8 cellular contexts compared by ENCODE assay signal in genomic region chr13:77026783-77027621, GRCh38. TPM values are rescaled to one million over a fixed set of nuclear protein-coding genes. Genes with fewer than 3 reads are reported as not detected.
DNase-seq lines count a peak whose midpoint lies in the region; ATAC-seq, FAIRE-seq and TF ChIP-seq lines count a peak whose summit lies in the region.

A gene with protein sequence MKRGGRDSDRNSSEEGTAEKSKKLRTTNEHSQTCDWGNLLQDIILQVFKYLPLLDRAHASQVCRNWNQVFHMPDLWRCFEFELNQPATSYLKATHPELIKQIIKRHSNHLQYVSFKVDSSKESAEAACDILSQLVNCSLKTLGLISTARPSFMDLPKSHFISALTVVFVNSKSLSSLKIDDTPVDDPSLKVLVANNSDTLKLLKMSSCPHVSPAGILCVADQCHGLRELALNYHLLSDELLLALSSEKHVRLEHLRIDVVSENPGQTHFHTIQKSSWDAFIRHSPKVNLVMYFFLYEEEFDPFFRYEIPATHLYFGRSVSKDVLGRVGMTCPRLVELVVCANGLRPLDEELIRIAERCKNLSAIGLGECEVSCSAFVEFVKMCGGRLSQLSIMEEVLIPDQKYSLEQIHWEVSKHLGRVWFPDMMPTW (minus strand): TSS chr13:77027159. CDS start chr13:77021860, 5,299 bp downstream.

- peak within 1 kb of the TSS; percentile 96 to 100 (median 100) for H3K27ac ChIP-seq in esophagus muscularis mucosa (replicated peaks in 1 of 4)

- peak within 1 kb of the TSS; percentile 92 for H3K27ac Mint-ChIP-seq in activated T-cell treated with anti-CD3 and anti-CD28 coated beads, Interleukin-2, amount 50 U/mL, for 72 hours

- peak within 1 kb of the TSS; percentile 97 to 98 for H3K4me3 Mint-ChIP-seq in activated T-cell treated with anti-CD3 and anti-CD28 coated beads, Interleukin-2, amount 50 U/mL, for 72 hours

- peaks cover 49% of the 10 kb centered on the region for H3K4me1 Mint-ChIP-seq in activated T-cell treated with anti-CD3 and anti-CD28 coated beads, Interleukin-2, amount 50 U/mL, for 72 hours (ENCODE audit: low read depth)

- TF ChIP-seq EP300 in esophagus muscularis mucosa (IDR thresholded peaks at IDR 0.05): no peak

- no peaks in the 10 kb centered on the region for H3K27me3 ChIP-seq in esophagus muscularis mucosa

- peaks cover 6 to 10% of the 10 kb centered on the region in 2 donors for H3K36me3 Mint-ChIP-seq in activated T-cell treated with anti-CD3 and anti-CD28 coated beads, Interleukin-2, amount 50 U/mL, for 72 hours (ENCODE audit: insufficient read depth in 2 of 2)

- DNase-seq in DMS53 treated with DMSO at 0.1 percent for 48 hours (lab: John Stamatoyannopoulos, UW; ENCODE audit: unreplicated experiment) (peak; percentile 39), RCC 7860 (ENCODE audit: low spot score) (peak; percentile 86), esophagus muscularis mucosa (ENCODE audit: extremely low spot score) (peak; percentile 93), myocyte (ENCODE audit: low read depth) (peak; percentile 85)
- DNase-seq in Jurkat, Clone E6-1 (ENCODE audit: low read depth, low spot score): peak; percentile 77
- DNase-seq in activated T-cell treated with anti-CD3 and anti-CD28 coated beads, Interleukin-2, amount 50 U/mL, for 72 hours: peak; percentile 83 to 85
- peak; percentile 47 to 74 for DNase-seq in stimulated activated CD8-positive, alpha-beta memory T cell treated with anti-CD3 and anti-CD28 coated beads, Interleukin-7, amount 100 ng/mL, for 4 hours (ENCODE audit: low read depth in 2 of 2)

- under 1% methylated on average over 18 of the region's 83 CpGs for WGBS in esophagus muscularis mucosa

- H3K9me3 ChIP-seq in esophagus muscularis mucosa: no peaks in the 10 kb centered on the region

- no peak for TF ChIP-seq CTCF in esophagus muscularis mucosa (IDR thresholded peaks at IDR 0.05)

- H3K36me3 ChIP-seq in esophagus muscularis mucosa: no peaks in the 10 kb centered on the region

- intact Hi-C loops in esophagus muscularis mucosa (cut with DNase I): loop anchor here (5.0 to 10.0 kb wide), 2 partner anchors 35 to 298 kb away; partner anchors contain the start of genes CLN5 and MYCBP2

- no peak for FAIRE-seq in RCC 7860 (lab: Jason Lieb, UNC)

- ATAC-seq in GM21717 (IDR thresholded peaks at IDR 0.05; ENCODE audit: unreplicated experiment): peak; percentile 67
- peak; percentile 70 to 72 for ATAC-seq in activated T-cell treated with anti-CD3 and anti-CD28 coated beads, Interleukin-2, amount 50 U/mL, for 72 hours (replicated peaks in 1 of 2)

- no peaks in the 10 kb centered on the region for H3K9me3 Mint-ChIP-seq in activated T-cell treated with anti-CD3 and anti-CD28 coated beads, Interleukin-2, amount 50 U/mL, for 72 hours

- TF ChIP-seq POLR2A in esophagus muscularis mucosa (IDR thresholded peaks at IDR 0.05; ENCODE audit: low read depth): peak; percentile 42

- H3K4me3 ChIP-seq in Jurkat, Clone E6-1 (ENCODE audit: low read length): peak within 1 kb of the TSS; percentile 74
- peak within 1 kb of the TSS; percentile 90 to 99 (median 97) for H3K4me3 ChIP-seq in esophagus muscularis mucosa

- H3K4me1 ChIP-seq in esophagus muscularis mucosa: peaks cover 44 to 50% (median 48%) of the 10 kb centered on the region in 4 donors

- H3K27me3 Mint-ChIP-seq in activated T-cell treated with anti-CD3 and anti-CD28 coated beads, Interleukin-2, amount 50 U/mL, for 72 hours (ENCODE audit: low read depth): peaks cover 6% of the 10 kb centered on the region

RNA-seq across cellular contexts. Expression of the gene that starts here (rescaled TPM):
- 14.6 TPM for polyA plus RNA-seq in Jurkat, Clone E6-1 (2012; ENCODE audit: insufficient read depth, insufficient read length)
- total RNA-seq in activated T-cell treated with anti-CD3 and anti-CD28 coated beads, Interleukin-2, amount 50 U/mL, for 72 hours: 10 to 100 TPM; 40.3 to 44.5 TPM
- total RNA-seq in esophagus muscularis mucosa (100 to 1,000 TPM in 1 of 4 donors, 10 to 100 TPM in 3; 76.9 to 118 (median 80.5) TPM), myocyte (36.3 and 46.5 TPM in 2 replicates)
- 14.0 TPM for polyA plus RNA-seq in myocyte (2012)

Comparison
In these comparisons a context has a peak if more than half of its experiments do, and no peak if none do; other contexts are left out.
1. Peak in every context shown above with its lines: DNase-seq, ATAC-seq, H3K4me3 ChIP-seq and H3K27ac ChIP-seq.
2. DNase-seq: peak in every context shown above with its lines; median percentile 93 in esophagus muscularis mucosa; 86 in RCC 7860; 85 in myocyte; 84 in activated T-cell treated with anti-CD3 and anti-CD28 coated beads, Interleukin-2, amount 50 U/mL, for 72 hours; 77 in Jurkat, Clone E6-1; 60 in stimulated activated CD8-positive, alpha-beta memory T cell treated with anti-CD3 and anti-CD28 coated beads, Interleukin-7, amount 100 ng/mL, for 4 hours; 39 in DMS53 treated with DMSO at 0.1 percent for 48 hours.